Comparison of ENCODE assay signal across 1 cellular context in genomic region chr13:30415430-30416030, GRCh38.
TF ChIP-seq lines count a peak whose summit lies in the region.

No MANE protein-coding gene starts in this region.

TF ChIP-seq in GM23338, 12 proteins besides CTCF, POLR2A, EP300 and RAD21 (continued from another document):
- no peak for TF ChIP-seq CREB1 (CRISPR knock-in tag; IDR thresholded peaks at IDR 0.05; ENCODE audit: low read depth)
